12 cellular contexts compared by ENCODE assay signal in genomic region chr4:72286185-72286584, GRCh38.
A peak's percentile ranks its signal among the peaks of the same experiment; 100 is the strongest.
DNase-seq lines count a peak whose midpoint lies in the region; ATAC-seq and TF ChIP-seq lines count a peak whose summit lies in the region.
"Had no signal": no experiment of that assay in that cellular context is flagged by ENCODE, and none has a peak within 500 bp of the region (broad histone marks: within the 10 kb centered on the region; RNA-seq: fewer than 3 reads in every experiment).

No MANE protein-coding gene starts in this region.

- peak; percentile 82 for TF ChIP-seq CTCF in VCaP (conservative IDR thresholded peaks at IDR 0.05)
- TF ChIP-seq CTCF in kidney epithelial cell (IDR thresholded peaks at IDR 0.05; ENCODE audit: insufficient read depth, low read length, poor library complexity, severe bottlenecking) = no peak

- no peak overlapping the region for H3K4me3 ChIP-seq in kidney epithelial cell (ENCODE audit: low read depth, low read length)
- H3K4me3 ChIP-seq: right atrium auricular region had no signal

- DNase-seq in COLO829 (ENCODE audit: low spot score) (peak; percentile 51), HT1080 (ENCODE audit: low read depth) (peak; percentile 7), kidney epithelial cell (ENCODE audit: low read depth) (peak; percentile 9), SKM-1 (lab: John Stamatoyannopoulos, UW; ENCODE audit: unreplicated experiment) (no peak), Right ventricle myocardium inferior (ENCODE audit: missing footprints) (no peak)
- no peak for DNase-seq in effector CD4-positive, alpha-beta T cell
- DNase-seq in activated CD4-positive, alpha-beta T cell treated with anti-CD3 and anti-CD28 coated beads for 1 hour = no peak
- DNase-seq: activated gamma-delta T cell treated with Interleukin-2 at 50 U/mL for 16 hours, GF-D8 had no signal

- ATAC-seq in Right ventricle myocardium inferior = no peak
- ATAC-seq: stimulated activated effector memory CD8-positive, alpha-beta T cell treated with anti-CD3 and anti-CD28 coated beads, Interleukin-12 subunit alpha, Interleukin-12 subunit beta, amount 100 ng/mL, for 72 hours had no signal

- intact Hi-C loops in Right ventricle myocardium inferior (cut with DNase I) = no loop called here

- H3K36me3 ChIP-seq in kidney epithelial cell (ENCODE audit: control insufficient read depth, insufficient read depth, low read length) = no peaks in the 10 kb centered on the region
- H3K36me3 ChIP-seq: right atrium auricular region had no signal

- H3K27ac ChIP-seq in VCaP = no peak overlapping the region
- H3K27ac ChIP-seq: right atrium auricular region had no signal

- H3K27me3 ChIP-seq in kidney epithelial cell (ENCODE audit: control insufficient read depth, insufficient read depth, low read length) = no peaks in the 10 kb centered on the region
- H3K27me3 ChIP-seq: right atrium auricular region had no signal

Comparison
In these comparisons a context has a peak if more than half of its experiments do, and no peak if none do; other contexts are left out.
1. DNase-seq: peak in COLO829 (single experiment), HT1080 (single experiment) and kidney epithelial cell (single experiment); none in effector CD4-positive, alpha-beta T cell (single experiment), SKM-1 (single experiment), activated CD4-positive, alpha-beta T cell treated with anti-CD3 and anti-CD28 coated beads for 1 hour (single experiment) and Right ventricle myocardium inferior (single experiment).